In genomic region chr1:179831225-179831624, GRCh38 we compare ENCODE assay signal across 16 cellular contexts. TPM values are rescaled to one million over a fixed set of nuclear protein-coding genes. Genes with fewer than 3 reads are reported as not detected.
DNase-seq lines count a peak whose midpoint lies in the region; ATAC-seq and TF ChIP-seq lines count a peak whose summit lies in the region.
"Had no signal": no experiment of that assay in that cellular context is flagged by ENCODE, and none has a peak within 500 bp of the region (broad histone marks: within the 10 kb centered on the region; RNA-seq: fewer than 3 reads in every experiment).

No MANE protein-coding gene starts in this region.

- peak overlapping the region; percentile 8 for H3K27ac ChIP-seq in CD8-positive, alpha-beta T cell (ENCODE audit: low read depth, low read length)
- H3K27ac ChIP-seq: vagina had no signal

- POLR2A ChIA-PET in CD8-positive, alpha-beta T cell (lab: Charles Lee), result interaction anchor here (0.8 to 2.3 kb wide), 3 partner anchors 15 to 51 kb away, joined by 3 to 11 read pairs (median 4); partner anchors contain the start of gene TOR1AIP1

- H3K9me3 ChIP-seq in CD8-positive, alpha-beta T cell (ENCODE audit: low read length), result no peaks in the 10 kb centered on the region
- H3K9me3 ChIP-seq: vagina had no signal

- TF ChIP-seq CTCF in CD8-positive, alpha-beta T cell (IDR thresholded peaks at IDR 0.05), result no peak
- TF ChIP-seq CTCF in HFFc6 (IDR thresholded peaks at IDR 0.05), result no peak

- no peaks in the 10 kb centered on the region for H3K36me3 ChIP-seq in CD8-positive, alpha-beta T cell (ENCODE audit: insufficient read depth, low read length)
- H3K36me3 ChIP-seq: vagina had no signal

- ATAC-seq in CD8-positive, alpha-beta T cell, result no peak
- ATAC-seq in effector memory CD8-positive, alpha-beta T cell (replicated peaks), result no peak
- no peak for ATAC-seq in GM21360 (IDR thresholded peaks at IDR 0.05; ENCODE audit: unreplicated experiment)

- H3K4me3 ChIP-seq in CD8-positive, alpha-beta T cell (ENCODE audit: low read depth, low read length), result no peak overlapping the region
- H3K4me3 ChIP-seq: vagina had no signal

- peaks cover 21% of the 10 kb centered on the region for H3K4me1 Mint-ChIP-seq in T-helper 2 cell treated with Interferon-gamma antibody and Interleukin-4, amounts not matched to agents 5 μg/mL and 100 μg/mL, for 36 hours (ENCODE audit: low read depth)
- H3K4me1 Mint-ChIP-seq in CD8-positive, alpha-beta T cell (ENCODE audit: low read depth), result peaks cover 24% of the 10 kb centered on the region
- peaks cover 13 to 18% of the 10 kb centered on the region in 2 donors for H3K4me1 Mint-ChIP-seq in effector memory CD8-positive, alpha-beta T cell (ENCODE audit: low read depth in 2 of 2)
- H3K4me1 Mint-ChIP-seq in HFFc6 (ENCODE audit: low read depth), result peaks cover 14% of the 10 kb centered on the region

- H3K27me3 ChIP-seq in CD8-positive, alpha-beta T cell (ENCODE audit: insufficient read depth, low read length), result no peaks in the 10 kb centered on the region
- H3K27me3 ChIP-seq: vagina had no signal

- peak overlapping the region; percentile 63 for H3K4me3 Mint-ChIP-seq in T-helper 2 cell treated with Interferon-gamma antibody and Interleukin-4, amounts not matched to agents 5 μg/mL and 100 μg/mL, for 36 hours
- peak overlapping the region; percentile 66 for H3K4me3 Mint-ChIP-seq in CD8-positive, alpha-beta T cell
- H3K4me3 Mint-ChIP-seq in effector memory CD8-positive, alpha-beta T cell, result no peak overlapping the region
- H3K4me3 Mint-ChIP-seq in HFFc6, result no peak overlapping the region

- H3K9me3 Mint-ChIP-seq in T-helper 2 cell treated with Interferon-gamma antibody and Interleukin-4, amounts not matched to agents 5 μg/mL and 100 μg/mL, for 36 hours, result no peaks in the 10 kb centered on the region
- H3K9me3 Mint-ChIP-seq in CD8-positive, alpha-beta T cell, result no peaks in the 10 kb centered on the region
- no peaks in the 10 kb centered on the region for H3K9me3 Mint-ChIP-seq in effector memory CD8-positive, alpha-beta T cell
- H3K9me3 Mint-ChIP-seq in HFFc6, result no peaks in the 10 kb centered on the region
- H3K9me3 Mint-ChIP-seq: stimulated activated naive CD8-positive, alpha-beta T cell treated with anti-CD3 and anti-CD28 coated beads, Interleukin-15, Interleukin-2, amounts not matched to agents 100 ng/mL and 50 ng/mL, for 24 hours had no signal

- no peaks in the 10 kb centered on the region for H3K27me3 Mint-ChIP-seq in T-helper 2 cell treated with Interferon-gamma antibody and Interleukin-4, amounts not matched to agents 5 μg/mL and 100 μg/mL, for 36 hours (ENCODE audit: low read depth)
- H3K27me3 Mint-ChIP-seq in CD8-positive, alpha-beta T cell (ENCODE audit: low read depth), result peaks cover 4% of the 10 kb centered on the region
- peaks cover 25 to 31% of the 10 kb centered on the region in 2 donors for H3K27me3 Mint-ChIP-seq in effector memory CD8-positive, alpha-beta T cell
- H3K27me3 Mint-ChIP-seq in HFFc6 (ENCODE audit: insufficient read depth), result peaks cover 8% of the 10 kb centered on the region
- H3K27me3 Mint-ChIP-seq: stimulated activated naive CD8-positive, alpha-beta T cell treated with anti-CD3 and anti-CD28 coated beads, Interleukin-15, Interleukin-2, amounts not matched to agents 100 ng/mL and 50 ng/mL, for 24 hours had no signal

- H3K4me1 ChIP-seq in CD8-positive, alpha-beta T cell (ENCODE audit: insufficient read depth, low read length), result peaks cover 23% of the 10 kb centered on the region
- H3K4me1 ChIP-seq: vagina had no signal

- peak overlapping the region; percentile 45 for H3K27ac Mint-ChIP-seq in T-helper 2 cell treated with Interferon-gamma antibody and Interleukin-4, amounts not matched to agents 5 μg/mL and 100 μg/mL, for 36 hours
- H3K27ac Mint-ChIP-seq in CD8-positive, alpha-beta T cell, result peak overlapping the region; percentile 75
- H3K27ac Mint-ChIP-seq in effector memory CD8-positive, alpha-beta T cell, result peak overlapping the region; percentile 16 to 62
- no peak overlapping the region for H3K27ac Mint-ChIP-seq in HFFc6
- H3K27ac Mint-ChIP-seq: stimulated activated naive CD8-positive, alpha-beta T cell treated with anti-CD3 and anti-CD28 coated beads, Interleukin-15, Interleukin-2, amounts not matched to agents 100 ng/mL and 50 ng/mL, for 24 hours had no signal

- CTCF ChIA-PET in CD8-positive, alpha-beta T cell (lab: Charles Lee), result interaction anchor here (0.8 to 3.7 kb wide), 4 partner anchors 17 to 125 kb away, joined by 3 to 16 read pairs (median 12); no protein-coding TSS in a partner anchor

- intact Hi-C loops in CD8-positive, alpha-beta T cell (cut with DNase I, micrococcal nuclease), result no loop called here

- no peak for DNase-seq in T-helper 2 cell treated with Interferon-gamma antibody and Interleukin-4, amounts not matched to agents 5 μg/mL and 100 μg/mL, for 36 hours (ENCODE audit: low spot score)
- DNase-seq in T-helper 2 cell, result no peak
- DNase-seq in CD8-positive, alpha-beta T cell, result peak in 1 of 7 experiments; percentile 29
- peak; percentile 49 for DNase-seq in NCI-H69 (lab: John Stamatoyannopoulos, UW)
- DNase-seq in effector memory CD8-positive, alpha-beta T cell, result no peak
- DNase-seq in HFFc6, result no peak
- no peak for DNase-seq in NCI-H774 (lab: John Stamatoyannopoulos, UW)
- DNase-seq: activated CD4-positive, CD25-positive, alpha-beta regulatory T cell; effector CD8-positive, alpha-beta T cell; GF-D8; H7; KG1; mesenchymal stem cell had no signal

- H3K36me3 Mint-ChIP-seq in T-helper 2 cell treated with Interferon-gamma antibody and Interleukin-4, amounts not matched to agents 5 μg/mL and 100 μg/mL, for 36 hours (ENCODE audit: low read depth), result peaks cover 2% of the 10 kb centered on the region
- peaks cover 4% of the 10 kb centered on the region for H3K36me3 Mint-ChIP-seq in CD8-positive, alpha-beta T cell
- no peaks in the 10 kb centered on the region for H3K36me3 Mint-ChIP-seq in effector memory CD8-positive, alpha-beta T cell (ENCODE audit: insufficient read depth)
- peaks cover 9% of the 10 kb centered on the region for H3K36me3 Mint-ChIP-seq in HFFc6 (ENCODE audit: low read depth)

RNA-seq across cellular contexts. Expression of gene TOR1AIP2, which starts 46.4 kb away (rescaled TPM):
- total RNA-seq in CD8-positive, alpha-beta T cell, result 10 to 100 TPM; 67.0 to 72.8 TPM
- total RNA-seq in HFFc6 (2021; fragmentation: NEBNext Ultra II Directional; extraction: Animal tissue kit (Norgen Biotek cat#: 25700)), result 100 to 1,000 TPM in 5 of 6 experiments, 10 to 100 TPM in 1; 89.7 to 127 (median 108) TPM

RNA-seq across cellular contexts. Expression of gene TOR1AIP1, which starts 50.9 kb away (rescaled TPM):
- 100 to 1,000 TPM; 108 to 110 TPM for total RNA-seq in CD8-positive, alpha-beta T cell
- 10 to 100 TPM; 39.6 to 51.8 (median 48.9) TPM for total RNA-seq in HFFc6 (2021; fragmentation: NEBNext Ultra II Directional; extraction: Animal tissue kit (Norgen Biotek cat#: 25700))

Comparison
In these comparisons a context has a peak if more than half of its experiments do, and no peak if none do; other contexts are left out.
1. H3K4me3 Mint-ChIP-seq: peak in T-helper 2 cell treated with Interferon-gamma antibody and Interleukin-4, amounts not matched to agents 5 μg/mL and 100 μg/mL, for 36 hours (single experiment) and CD8-positive, alpha-beta T cell (single experiment); none in effector memory CD8-positive, alpha-beta T cell (0 of 2) and HFFc6 (single experiment).